ENCODE assay signal across 28 cellular contexts in the genomic region with DNA sequence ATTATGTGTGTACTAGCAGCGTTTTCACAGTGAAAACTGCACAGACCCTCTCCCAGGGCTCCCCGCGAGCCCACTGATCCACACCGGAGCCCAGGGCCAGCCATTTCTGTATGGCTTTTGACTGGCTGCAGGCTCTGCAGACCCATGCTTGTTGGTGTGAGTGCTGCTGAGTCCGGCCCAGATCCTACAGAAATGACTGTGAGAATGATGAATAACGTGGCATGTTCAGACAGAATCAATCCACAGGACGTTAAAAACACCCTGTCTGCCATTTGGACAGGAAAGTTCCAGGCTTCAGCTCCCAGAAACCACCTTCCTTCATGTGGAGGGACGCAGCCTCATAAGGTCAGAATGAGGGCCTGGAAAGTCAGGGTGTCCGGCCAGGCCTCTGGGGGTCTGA.
"Had no signal": no experiment of that assay in that cellular context is flagged by ENCODE, and none has a peak within 500 bp of the region (broad histone marks: within the 10 kb centered on the region; RNA-seq: fewer than 3 reads in every experiment).

No MANE protein-coding gene starts in this region.

- H3K27ac Mint-ChIP-seq: dendritic cell treated with granulocyte-macrophage colony-stimulating factor and Interleukin-4, amounts not matched to agents 40 ng/mL and 50 ng/mL, for 4 days; endodermal cell; naive thymus-derived CD4-positive, alpha-beta T cell; nephron; stimulated activated effector memory CD8-positive, alpha-beta T cell treated with anti-CD3 and anti-CD28 coated beads, Interleukin-12 subunit alpha, Interleukin-12 subunit beta, amount 100 ng/mL, for 72 hours; stimulated activated naive CD8-positive, alpha-beta T cell treated with anti-CD3 and anti-CD28 coated beads, Interleukin-15, Interleukin-2, amounts not matched to agents 100 ng/mL and 50 ng/mL, for 24 hours had no signal

- H3K27me3 Mint-ChIP-seq: dendritic cell treated with granulocyte-macrophage colony-stimulating factor and Interleukin-4, amounts not matched to agents 40 ng/mL and 50 ng/mL, for 4 days; stimulated activated naive CD8-positive, alpha-beta T cell treated with anti-CD3 and anti-CD28 coated beads, Interleukin-15, Interleukin-2, amounts not matched to agents 100 ng/mL and 50 ng/mL, for 24 hours had no signal

- H3K36me3 ChIP-seq: colonic mucosa, esophagus muscularis mucosa, heart right ventricle, ovary, sigmoid colon, thoracic aorta, tibial nerve, upper lobe of left lung had no signal

- ATAC-seq: heart right ventricle; left lobe of liver; naive thymus-derived CD4-positive, alpha-beta T cell; psoas muscle; right cardiac atrium; stimulated activated effector memory CD8-positive, alpha-beta T cell treated with anti-CD3 and anti-CD28 coated beads, Interleukin-12 subunit alpha, Interleukin-12 subunit beta, amount 100 ng/mL, for 72 hours had no signal

- H3K4me1 Mint-ChIP-seq: endodermal cell; naive thymus-derived CD4-positive, alpha-beta T cell; nephron; stimulated activated effector memory CD8-positive, alpha-beta T cell treated with anti-CD3 and anti-CD28 coated beads, Interleukin-12 subunit alpha, Interleukin-12 subunit beta, amount 100 ng/mL, for 72 hours had no signal

- H3K4me3 ChIP-seq: colonic mucosa, esophagus muscularis mucosa, heart right ventricle, ovary, psoas muscle, sigmoid colon, thoracic aorta, tibial nerve, upper lobe of left lung had no signal

- H3K4me3 Mint-ChIP-seq: dendritic cell treated with granulocyte-macrophage colony-stimulating factor and Interleukin-4, amounts not matched to agents 40 ng/mL and 50 ng/mL, for 4 days; endodermal cell; naive thymus-derived CD4-positive, alpha-beta T cell; nephron; stimulated activated effector memory CD8-positive, alpha-beta T cell treated with anti-CD3 and anti-CD28 coated beads, Interleukin-12 subunit alpha, Interleukin-12 subunit beta, amount 100 ng/mL, for 72 hours; stimulated activated naive CD8-positive, alpha-beta T cell treated with anti-CD3 and anti-CD28 coated beads, Interleukin-15, Interleukin-2, amounts not matched to agents 100 ng/mL and 50 ng/mL, for 24 hours had no signal

- H3K27ac ChIP-seq: colonic mucosa, esophagus muscularis mucosa, heart right ventricle, ovary, psoas muscle, sigmoid colon, thoracic aorta, tibial nerve, upper lobe of left lung had no signal

- DNase-seq: colonic mucosa; effector CD8-positive, alpha-beta T cell; endodermal cell; foreskin melanocyte; glutamatergic neuron; heart right ventricle; hippocampal formation; kidney; mesendoderm; midbrain; naive thymus-derived CD4-positive, alpha-beta T cell; occipital lobe; ovary; posterior cingulate gyrus; psoas muscle; right cardiac atrium; sigmoid colon; stimulated activated CD4-positive, alpha-beta T cell treated with anti-CD3 and anti-CD28 coated beads, Interleukin-2, amount 100 ng/mL, for 24 hours; stimulated activated CD4-positive, alpha-beta T cell treated with anti-CD3 and anti-CD28 coated beads, Interleukin-4, amount 100 ng/mL, for 24 hours had no signal

- H3K27me3 ChIP-seq: colonic mucosa, heart right ventricle, ovary, sigmoid colon, tibial nerve, upper lobe of left lung had no signal

- H3K36me3 Mint-ChIP-seq: naive thymus-derived CD4-positive, alpha-beta T cell; stimulated activated effector memory CD8-positive, alpha-beta T cell treated with anti-CD3 and anti-CD28 coated beads, Interleukin-12 subunit alpha, Interleukin-12 subunit beta, amount 100 ng/mL, for 72 hours had no signal

- H3K4me1 ChIP-seq: colonic mucosa, esophagus muscularis mucosa, heart right ventricle, psoas muscle, sigmoid colon, tibial nerve, upper lobe of left lung had no signal

- H3K9me3 Mint-ChIP-seq: endodermal cell; nephron; stimulated activated effector memory CD8-positive, alpha-beta T cell treated with anti-CD3 and anti-CD28 coated beads, Interleukin-12 subunit alpha, Interleukin-12 subunit beta, amount 100 ng/mL, for 72 hours; stimulated activated naive CD8-positive, alpha-beta T cell treated with anti-CD3 and anti-CD28 coated beads, Interleukin-15, Interleukin-2, amounts not matched to agents 100 ng/mL and 50 ng/mL, for 24 hours had no signal

- H3K9me3 ChIP-seq: colonic mucosa, esophagus muscularis mucosa, ovary, psoas muscle, sigmoid colon, thoracic aorta, tibial nerve, upper lobe of left lung had no signal
